Comparison of ENCODE assay signal across 8 cellular contexts in the genomic region with DNA sequence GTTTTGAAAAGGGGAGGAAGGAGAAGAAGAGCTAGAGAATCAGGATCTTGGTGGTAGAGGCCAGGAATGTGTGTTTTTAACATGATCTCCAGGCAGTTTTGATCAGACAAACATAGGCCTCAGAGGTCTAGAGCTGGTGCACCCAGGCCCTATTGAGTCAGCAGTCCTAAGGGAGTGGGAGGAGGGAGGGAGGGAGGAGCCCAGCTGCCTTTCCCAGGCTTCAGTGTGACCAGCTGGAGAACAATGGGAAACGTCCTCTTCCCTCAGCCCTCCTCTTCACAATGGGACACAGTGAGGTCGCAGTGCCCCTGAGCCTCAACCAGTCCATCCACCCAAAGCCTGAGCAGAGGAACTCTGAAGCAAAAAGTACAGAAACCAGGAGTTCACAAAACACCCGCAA. TPM values are rescaled to one million over a fixed set of nuclear protein-coding genes. Genes with fewer than 3 reads are reported as not detected.
DNase-seq lines count a peak whose midpoint lies in the region; ATAC-seq, FAIRE-seq and TF ChIP-seq lines count a peak whose summit lies in the region.
"Had no signal": no experiment of that assay in that cellular context is flagged by ENCODE, and none has a peak within 500 bp of the region (broad histone marks: within the 10 kb centered on the region; RNA-seq: fewer than 3 reads in every experiment).

No MANE protein-coding gene starts in this region.

- peak overlapping the region; percentile 1 to 85; a peak in 2 of 4 replicates for H3K9ac ChIP-seq in K562 (ENCODE audit: insufficient read depth in 1 of 2, low read depth in 2 of 2, low read length in 2 of 2)

- peaks cover 18% of the 10 kb centered on the region for H3K4me1 Mint-ChIP-seq in stimulated activated memory B cell treated with anti-CD40 and anti-IgM and Interleukin-4, amounts not matched to agents 10 μg/mL and 1 μg/mL and 100 μg/mL, for 72 hours

- intact Hi-C loops in K562 (cut with micrococcal nuclease) = no loop called here

- H3K9me3 ChIP-seq in K562 (replicated peaks; ENCODE audit: control insufficient read depth, insufficient read depth, low read depth, low read length) = no peaks in the 10 kb centered on the region

- no peaks in the 10 kb centered on the region for H3K36me3 ChIP-seq in K562 (ENCODE audit: control insufficient read depth, insufficient read depth, low read length)

- H2AFZ ChIP-seq in K562 (ENCODE audit: low read depth, low read length) = peak overlapping the region; percentile 69

- H3K79me2 ChIP-seq in K562 (ENCODE audit: control insufficient read depth, insufficient read depth, low read length) = no peaks in the 10 kb centered on the region

- DNase-seq in HuH-7 (ENCODE audit: low spot score) (peak; percentile 28), K562 (ENCODE audit: extremely low read depth in 1 of 4, low spot score in 3 of 4) (peak; percentile 52 to 71 (median 56)), iPS-NIHi7 (ENCODE audit: extremely low spot score) (peak; percentile 67), GDM1 (lab: John Stamatoyannopoulos, UW) (no peak), T-helper 1 cell (no peak)

- H3K27me3 ChIP-seq in K562 (ENCODE audit: control insufficient read depth in 2 of 2, insufficient read depth in 2 of 2, low read length in 2 of 2) = no peaks in the 10 kb centered on the region; a peak in 1 of 5 replicates

- ATAC-seq in K562 = peak; percentile 86
- ATAC-seq in stimulated activated memory B cell treated with anti-CD40 and anti-IgM and Interleukin-4, amounts not matched to agents 10 μg/mL and 1 μg/mL and 100 μg/mL, for 72 hours = no peak
- no peak for ATAC-seq in GM19397 (IDR thresholded peaks at IDR 0.05; ENCODE audit: unreplicated experiment)

- no peaks in the 10 kb centered on the region for H3K9me1 ChIP-seq in K562 (ENCODE audit: control insufficient read depth, insufficient read depth, low read length)

- peaks cover 12 to 24% of the 10 kb centered on the region in 2 experiments; a peak in 4 of 5 replicates for H3K4me1 ChIP-seq in K562 (replicated peaks in 1 of 2; ENCODE audit: control insufficient read depth in 2 of 2, insufficient read depth in 2 of 2, low read length in 2 of 2)

- peak overlapping the region; percentile 38 for H3K27ac Mint-ChIP-seq in stimulated activated memory B cell treated with anti-CD40 and anti-IgM and Interleukin-4, amounts not matched to agents 10 μg/mL and 1 μg/mL and 100 μg/mL, for 72 hours

- TF ChIP-seq POLR2A in K562 (conservative IDR thresholded peaks at IDR 0.05) = no peak

- FAIRE-seq in K562 (lab: Jason Lieb, UNC) = peak; percentile 81

- in situ Hi-C loops in K562 (cut with MboI) = no loop called here

- no peaks in the 10 kb centered on the region for H3K9me3 Mint-ChIP-seq in stimulated activated memory B cell treated with anti-CD40 and anti-IgM and Interleukin-4, amounts not matched to agents 10 μg/mL and 1 μg/mL and 100 μg/mL, for 72 hours

- 40% methylated on average over 3 of the region's 3 CpGs for WGBS in K562 (ENCODE audit: insufficient coverage, low coverage, missing lambda C conversion rate)

- POLR2A ChIA-PET in K562 (lab: Yijun Ruan, JAX) = interaction anchor here (0.6 to 1.6 kb wide), 6 partner anchors 9 to 65 kb away, joined by 3 to 10 read pairs (median 4); no protein-coding TSS in a partner anchor

- H3K27ac ChIP-seq in K562 (ENCODE audit: extremely low read depth, low read depth, low read length) = no peak overlapping the region
- H3K27ac ChIP-seq: HL-60 had no signal

- H3K4me3 ChIP-seq in K562 = no peak overlapping the region

- H3K27me3 Mint-ChIP-seq in stimulated activated memory B cell treated with anti-CD40 and anti-IgM and Interleukin-4, amounts not matched to agents 10 μg/mL and 1 μg/mL and 100 μg/mL, for 72 hours = no peaks in the 10 kb centered on the region

- TF ChIP-seq EP300 in K562 (IDR thresholded peaks at IDR 0.05; ENCODE audit: low read length) = no peak

- CTCF ChIA-PET in K562 (lab: Yijun Ruan, JAX; ENCODE audit: low intra/inter-chr PET ratio) = no interaction called here

- TF ChIP-seq CTCF in K562 (IDR thresholded peaks at IDR 0.05 in 2 of 3, conservative IDR thresholded peaks at IDR 0.05 in 1 of 3; ENCODE audit: insufficient read depth in 2 of 3, low read depth in 1 of 3, low read length in 3 of 3) = no peak

- H3K4me3 Mint-ChIP-seq in stimulated activated memory B cell treated with anti-CD40 and anti-IgM and Interleukin-4, amounts not matched to agents 10 μg/mL and 1 μg/mL and 100 μg/mL, for 72 hours = no peak overlapping the region

- H3K4me2 ChIP-seq in K562 (ENCODE audit: insufficient read depth, low read length) = peak overlapping the region; percentile 22; the same call in 1 of the 2 replicates

- H4K20me1 ChIP-seq in K562 (replicated peaks; ENCODE audit: control insufficient read depth, insufficient read depth, low read length) = no peaks in the 10 kb centered on the region

- no TSS peak for BruUV-seq in K562 (replicated peaks; lab: Mats Ljungman, UMichigan)

- H3K36me3 Mint-ChIP-seq in stimulated activated memory B cell treated with anti-CD40 and anti-IgM and Interleukin-4, amounts not matched to agents 10 μg/mL and 1 μg/mL and 100 μg/mL, for 72 hours = no peaks in the 10 kb centered on the region

- TF ChIP-seq RAD21 in K562 (CRISPR knock-in tag; conservative IDR thresholded peaks at IDR 0.05 in 1 of 2, IDR thresholded peaks at IDR 0.05 in 1 of 2) = no peak

TF ChIP-seq in K562, 482 proteins besides CTCF, POLR2A, EP300 and RAD21 (continues in another document):
- TF ChIP-seq PCBP1 (IDR thresholded peaks at IDR 0.05; ENCODE audit: low read depth, low read length, poor library complexity, severe bottlenecking) (no peak), MAFK (IDR thresholded peaks at IDR 0.05; ENCODE audit: low read length) (0 out of 2 replicates have a peak, but pooled peaks have one; percentile 47), ZFX (CRISPR knock-in tag; IDR thresholded peaks at IDR 0.05) (0 out of 2 replicates have a peak, but pooled peaks have one; percentile 20), EGR1 (conservative IDR thresholded peaks at IDR 0.05) (peak; percentile 42; the same call in 1 of the 2 replicates), THRAP3 (IDR thresholded peaks at IDR 0.05; ENCODE audit: borderline replicate concordance) (no peak), DACH1 (IDR thresholded peaks at IDR 0.05; ENCODE audit: partially characterized antibody) (peak; percentile 18), MAFG (tag; conservative IDR thresholded peaks at IDR 0.05) (peak; percentile 46; the same call in 1 of the 2 replicates), NFE2 (IDR thresholded peaks at IDR 0.05; ENCODE audit: low read depth) (peak; percentile 37; the same call in 1 of the 2 replicates), MAFF (IDR thresholded peaks at IDR 0.05; ENCODE audit: low read length) (peak; percentile 14; the same call in 1 of the 2 replicates), JUND (IDR thresholded peaks at IDR 0.05; ENCODE audit: borderline replicate concordance, low read depth, low read length) (peak; percentile 39; the same call in 1 of the 2 replicates), JUND (tag; IDR thresholded peaks at IDR 0.05; ENCODE audit: borderline replicate concordance, low read depth, low read length) (peak; percentile 11; the same call in 1 of the 3 replicates), ZNF263 (CRISPR knock-in tag; IDR thresholded peaks at IDR 0.05; ENCODE audit: borderline replicate concordance) (peak; percentile 94)
- TF ChIP-seq, protein P1, sequence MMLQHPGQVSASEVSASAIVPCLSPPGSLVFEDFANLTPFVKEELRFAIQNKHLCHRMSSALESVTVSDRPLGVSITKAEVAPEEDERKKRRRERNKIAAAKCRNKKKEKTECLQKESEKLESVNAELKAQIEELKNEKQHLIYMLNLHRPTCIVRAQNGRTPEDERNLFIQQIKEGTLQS (IDR thresholded peaks at IDR 0.05) = peak; percentile 25; the same call in 1 of the 2 replicates
- TF ChIP-seq, protein P1 (CRISPR knock-in tag; conservative IDR thresholded peaks at IDR 0.05) = no peak

RNA-seq across cellular contexts. Expression of a gene that starts 37.2 kb away (rescaled TPM):
- 0.21 and 0.62 TPM in 2 replicates for total RNA-seq in K562 (2011; cell fraction: chromatin; rRNA removed; ENCODE audit: low replicate concordance)
- 0.13 and 0.17 TPM in 2 replicates for total RNA-seq in K562 (2011; cell fraction: nucleolus; rRNA removed)
- total RNA-seq in K562 (2011; cell fraction: nucleoplasm; rRNA removed) = 0.22 TPM in 1 of 2 replicates, not detected in the other
- 0.09 TPM in 1 of 2 replicates, not detected in the other for total RNA-seq in K562 (2014; rRNA removed)
- 0.03 and 0.25 TPM in 2 replicates for total RNA-seq in K562 (2014; rRNA removed; fragmentation: Illumina TruSeq; extraction: Trizol)
- 0.04 and 0.07 TPM in 2 replicates for total RNA-seq in K562 (2015; rRNA removed; fragmentation: Illumina TruSeq; extraction: Trizol)
- 0.20 and 0.38 TPM in 2 replicates for total RNA-seq in K562 (2021)
- 0.11 and 0.14 TPM in 2 replicates for polyA plus RNA-seq in K562 (2011; rRNA removed)
- 0.09 and 0.16 TPM in 2 replicates for polyA plus RNA-seq in K562 (2011; cell fraction: cytosol; rRNA removed)
- 0.24 TPM in 2 replicates for polyA plus RNA-seq in K562 (2011; cell fraction: nucleus; rRNA removed)
- 0.17 and 0.32 TPM in 2 replicates for polyA plus RNA-seq in K562 (2012)
- polyA plus RNA-seq in K562 (2014; fragmentation: Illumina TruSeq; extraction: Trizol) = 0.18 and 0.46 TPM in 2 replicates
- under 1 TPM; 0.17 to 0.21 TPM for polyA plus RNA-seq in K562 (2014; fragmentation: Nextera tagmentation; extraction: Ambion mirVana)
- polyA plus RNA-seq in K562 (2014; rRNA removed) = 0.15 and 1.2 TPM in 2 replicates
- 0.09 and 0.11 TPM in 2 replicates for polyA minus RNA-seq in K562 (2011; rRNA and poly(A)+ RNA removed)
- polyA minus RNA-seq in K562 (2011; cell fraction: cytosol; rRNA and poly(A)+ RNA removed) = not detected in 2 replicates
- 0.11 and 0.13 TPM in 2 replicates for polyA minus RNA-seq in K562 (2011; cell fraction: nucleus; rRNA and poly(A)+ RNA removed)

Comparison
In these comparisons a context has a peak if more than half of its experiments do, and no peak if none do; other contexts are left out.
1. DNase-seq: peak in HuH-7 (single experiment), K562 (4 of 4) and iPS-NIHi7 (single experiment); none in GDM1 (single experiment) and T-helper 1 cell (0 of 5).